In genomic region chr5:179154991-179155955, GRCh38 we compare ENCODE assay signal across 16 cellular contexts.
DNase-seq lines count a peak whose midpoint lies in the region; ATAC-seq, FAIRE-seq and TF ChIP-seq lines count a peak whose summit lies in the region.
"Had no signal": no experiment of that assay in that cellular context is flagged by ENCODE, and none has a peak within 500 bp of the region (broad histone marks: within the 10 kb centered on the region; RNA-seq: fewer than 3 reads in every experiment).

No MANE protein-coding gene starts in this region.

- no peak overlapping the region for H3K4me3 Mint-ChIP-seq in naive thymus-derived CD4-positive, alpha-beta T cell
- H3K4me3 Mint-ChIP-seq: CD8-positive, alpha-beta T cell; T-helper 2 cell treated with Interferon-gamma antibody and Interleukin-4, amounts not matched to agents 5 μg/mL and 100 μg/mL, for 36 hours had no signal

- no peak overlapping the region for H3K4me3 ChIP-seq in kidney (ENCODE audit: low read length in 2 of 2)
- no peak overlapping the region for H3K4me3 ChIP-seq in naive thymus-derived CD4-positive, alpha-beta T cell (ENCODE audit: low read length)
- H3K4me3 ChIP-seq: adrenal gland had no signal

- no peak for ATAC-seq in naive thymus-derived CD4-positive, alpha-beta T cell
- ATAC-seq: CD8-positive, alpha-beta T cell had no signal

- no peaks in the 10 kb centered on the region for H3K4me1 ChIP-seq in kidney (ENCODE audit: control insufficient read depth in 1 of 2, insufficient read depth in 1 of 2, low read depth in 1 of 2, low read length in 2 of 2)
- no peaks in the 10 kb centered on the region for H3K4me1 ChIP-seq in naive thymus-derived CD4-positive, alpha-beta T cell (ENCODE audit: control insufficient read depth in 2 of 2, insufficient read depth in 2 of 2, low read length in 2 of 2)
- H3K4me1 ChIP-seq: adrenal gland had no signal

- H3K27me3 ChIP-seq in naive thymus-derived CD4-positive, alpha-beta T cell (ENCODE audit: control insufficient read depth in 2 of 2, insufficient read depth in 2 of 2, low read length in 2 of 2): no peaks in the 10 kb centered on the region
- H3K27me3 ChIP-seq: adrenal gland had no signal

- TF ChIP-seq CTCF in kidney (IDR thresholded peaks at IDR 0.05; ENCODE audit: borderline replicate concordance, extremely low read depth, insufficient read depth): no peak

- DNase-seq in stimulated activated CD4-positive, alpha-beta T cell treated with anti-CD3 and anti-CD28 coated beads, Interleukin-1b, Interleukin-23, amount 100 ng/mL, for 48 hours: peak; percentile 11
- no peak for DNase-seq in stimulated activated CD4-positive, alpha-beta T cell treated with anti-CD3 and anti-CD28 coated beads, Interleukin-4, amount 100 ng/mL, for 4 hours
- peak; percentile 26 for DNase-seq in NCI-H524 treated with DMSO at 0.1 percent for 48 hours (lab: John Stamatoyannopoulos, UW)
- DNase-seq in kidney: peak; percentile 65
- no peak for DNase-seq in naive thymus-derived CD4-positive, alpha-beta T cell
- DNase-seq in NCI-H510A treated with DMSO at 0.1 percent for 48 hours (lab: John Stamatoyannopoulos, UW): no peak
- no peak for DNase-seq in activated gamma-delta T cell (lab: John Stamatoyannopoulos, UW)
- DNase-seq: activated CD8-positive, alpha-beta memory T cell treated with anti-CD3 and anti-CD28 coated beads for 24 hours; CD8-positive, alpha-beta T cell; erythroblast; NCI-H187 treated with DMSO at 0.1 percent for 48 hours; retina had no signal

- no peak overlapping the region for H3K9ac ChIP-seq in kidney (ENCODE audit: low read length in 2 of 2)

- H3K9me3 Mint-ChIP-seq in naive thymus-derived CD4-positive, alpha-beta T cell: peaks cover 0 to under 1% (median 0%) of the 10 kb centered on the region in 11 donors
- H3K9me3 Mint-ChIP-seq: CD8-positive, alpha-beta T cell had no signal

- peaks cover 0 to 4% (median 0%) of the 10 kb centered on the region in 5 donors for H3K27me3 Mint-ChIP-seq in naive thymus-derived CD4-positive, alpha-beta T cell

- no peak overlapping the region for H3K27ac Mint-ChIP-seq in naive thymus-derived CD4-positive, alpha-beta T cell
- H3K27ac Mint-ChIP-seq: CD8-positive, alpha-beta T cell; T-helper 2 cell treated with Interferon-gamma antibody and Interleukin-4, amounts not matched to agents 5 μg/mL and 100 μg/mL, for 36 hours had no signal

- H3K36me3 ChIP-seq in kidney (ENCODE audit: control insufficient read depth in 1 of 2, insufficient read depth in 2 of 2, low read length in 2 of 2): no peaks in the 10 kb centered on the region
- no peaks in the 10 kb centered on the region for H3K36me3 ChIP-seq in naive thymus-derived CD4-positive, alpha-beta T cell (ENCODE audit: control insufficient read depth in 2 of 3, insufficient read depth in 3 of 3, low read length in 3 of 3)
- H3K36me3 ChIP-seq: adrenal gland had no signal

- intact Hi-C loops in kidney (cut with DNase I): no loop called here
- intact Hi-C loops in naive thymus-derived CD4-positive, alpha-beta T cell (cut with micrococcal nuclease): no loop called here

- FAIRE-seq in kidney (lab: Jason Lieb, UNC): no peak
- FAIRE-seq: GM19239, keratinocyte had no signal

- no peak overlapping the region for H3K27ac ChIP-seq in kidney (ENCODE audit: low read depth in 2 of 2, low read length in 2 of 2)
- H3K27ac ChIP-seq in naive thymus-derived CD4-positive, alpha-beta T cell (ENCODE audit: low read depth, low read length): no peak overlapping the region
- H3K27ac ChIP-seq: adrenal gland had no signal

- CTCF ChIA-PET in naive thymus-derived CD4-positive, alpha-beta T cell (lab: Charles Lee): no interaction called here

- POLR2A ChIA-PET in naive thymus-derived CD4-positive, alpha-beta T cell (lab: Charles Lee): no interaction called here

- H3K36me3 Mint-ChIP-seq in naive thymus-derived CD4-positive, alpha-beta T cell: no peaks in the 10 kb centered on the region
- H3K36me3 Mint-ChIP-seq: CD8-positive, alpha-beta T cell had no signal

- H3K4me1 Mint-ChIP-seq in naive thymus-derived CD4-positive, alpha-beta T cell: no peaks in the 10 kb centered on the region

- H3K9me3 ChIP-seq in kidney (ENCODE audit: control insufficient read depth in 1 of 2, low read length in 2 of 2): no peaks in the 10 kb centered on the region
- no peaks in the 10 kb centered on the region for H3K9me3 ChIP-seq in naive thymus-derived CD4-positive, alpha-beta T cell (ENCODE audit: control insufficient read depth in 2 of 3, low read length in 3 of 3)
- H3K9me3 ChIP-seq: adrenal gland had no signal

Comparison
In these comparisons a context has a peak if more than half of its experiments do, and no peak if none do; other contexts are left out.
1. DNase-seq: peak in stimulated activated CD4-positive, alpha-beta T cell treated with anti-CD3 and anti-CD28 coated beads, Interleukin-1b, Interleukin-23, amount 100 ng/mL, for 48 hours (single experiment), NCI-H524 treated with DMSO at 0.1 percent for 48 hours (single experiment) and kidney (single experiment); none in stimulated activated CD4-positive, alpha-beta T cell treated with anti-CD3 and anti-CD28 coated beads, Interleukin-4, amount 100 ng/mL, for 4 hours (0 of 2), naive thymus-derived CD4-positive, alpha-beta T cell (0 of 9), NCI-H510A treated with DMSO at 0.1 percent for 48 hours (single experiment) and activated gamma-delta T cell (single experiment).